9 cellular contexts compared by ENCODE assay signal in the genomic region with DNA sequence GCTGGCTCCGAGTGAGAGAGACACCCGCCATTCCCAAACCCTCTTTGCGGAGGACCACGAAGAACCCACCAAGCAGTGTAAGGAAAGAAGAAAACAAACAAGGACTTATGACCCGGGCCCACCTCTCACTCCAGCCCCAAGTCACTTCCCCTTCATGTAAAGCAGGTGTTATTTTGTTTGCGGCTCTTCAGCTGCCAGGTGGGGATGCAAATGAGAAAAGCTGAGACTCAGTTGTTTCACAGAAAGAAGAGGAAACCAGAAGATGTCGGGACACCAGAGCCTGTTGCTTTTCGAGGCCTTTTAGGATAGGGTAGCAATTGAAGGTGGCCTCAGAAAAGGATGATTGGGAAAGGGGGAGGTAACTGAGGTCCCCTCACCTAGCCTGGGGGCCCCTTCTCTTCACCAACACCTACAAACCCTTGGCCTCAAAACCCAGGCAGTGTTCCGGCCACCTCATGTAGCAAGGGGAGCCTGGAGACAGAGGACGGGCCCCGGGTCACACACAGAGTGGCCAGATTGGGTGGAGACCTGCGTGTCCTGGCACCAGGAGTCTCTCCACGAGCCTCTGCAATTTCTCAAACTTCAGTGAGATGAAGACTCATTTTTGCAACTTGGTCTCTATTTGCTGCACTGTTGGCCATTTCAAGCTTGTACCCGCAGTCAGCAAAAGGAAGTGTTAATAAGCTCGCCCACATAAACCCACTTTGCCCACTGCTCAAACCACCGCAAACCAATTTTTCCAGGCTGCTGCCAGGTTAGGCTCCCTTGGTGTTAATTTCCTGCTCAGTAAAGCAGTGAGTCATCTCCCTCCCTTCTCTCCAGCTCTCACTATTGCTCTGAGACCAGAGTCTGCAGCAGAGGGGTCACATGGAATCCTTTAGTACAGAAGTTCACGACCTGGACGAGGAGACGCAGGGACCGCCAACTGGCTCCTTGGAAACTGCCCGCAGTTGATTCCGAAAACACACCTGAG. TPM values are rescaled to one million over a fixed set of nuclear protein-coding genes. Genes with fewer than 3 reads are reported as not detected.
DNase-seq lines count a peak whose midpoint lies in the region; ATAC-seq and TF ChIP-seq lines count a peak whose summit lies in the region.
"Had no signal": no experiment of that assay in that cellular context is flagged by ENCODE, and none has a peak within 500 bp of the region (broad histone marks: within the 10 kb centered on the region; RNA-seq: fewer than 3 reads in every experiment).

No MANE protein-coding gene starts in this region.

- peaks cover 0 to 21% (median 13%) of the 10 kb centered on the region in 11 experiments; a peak in 10 of 22 replicates for H3K27me3 ChIP-seq in BLaER1 treated with 17β-estradiol and CSF1 and Interleukin-3, amounts not matched to agents 10 nM and 100 nM
- H3K27me3 ChIP-seq in adrenal gland (no peaks in the 10 kb centered on the region), left ventricle myocardium inferior (ENCODE audit: low read depth) (peaks cover 61% of the 10 kb centered on the region)

- intact Hi-C loops in adrenal gland (cut with DNase I) (loop anchor here (2.0 to 5.0 kb wide), 2 partner anchors 89 to 215 kb away; no protein-coding TSS in a partner anchor), left ventricle myocardium inferior (cut with micrococcal nuclease) (loop anchor here (5.0 kb wide), 1 partner anchor 90 kb away; no protein-coding TSS in a partner anchor)

- TF ChIP-seq CTCF in adrenal gland (IDR thresholded peaks at IDR 0.05) (no peak), foreskin fibroblast (IDR thresholded peaks at IDR 0.05; ENCODE audit: low read depth, low read length) (no peak), left ventricle myocardium inferior (IDR thresholded peaks at IDR 0.05; ENCODE audit: borderline replicate concordance) (no peak)

- ATAC-seq in GM19025 (IDR thresholded peaks at IDR 0.05; ENCODE audit: low read depth, unreplicated experiment) = peak; percentile 54
- ATAC-seq in HG02970 (IDR thresholded peaks at IDR 0.05; ENCODE audit: low FRiP score, unreplicated experiment) = peak; percentile 43

- no peak for TF ChIP-seq POLR2A in adrenal gland (IDR thresholded peaks at IDR 0.05)

- WGBS in adrenal gland, 4 donors = 54 to 65% (median 58%) methylated on average over 21 to 22 of the region's 22 CpGs

- H4K20me1 ChIP-seq in BLaER1 treated with 17β-estradiol and CSF1 and Interleukin-3, amounts not matched to agents 10 nM and 100 nM = peaks cover 0 to 13% (median 0%) of the 10 kb centered on the region in 11 experiments; a peak in 2 of 22 replicates

- H3K4me1 ChIP-seq in BLaER1 treated with 17β-estradiol and CSF1 and Interleukin-3, amounts not matched to agents 10 nM and 100 nM = peaks cover 9 to 28% (median 13%) of the 10 kb centered on the region in 10 experiments; a peak in 14 of 20 replicates
- H3K4me1 ChIP-seq in adrenal gland (replicated peaks in 1 of 2) (peaks cover 12 to 16% of the 10 kb centered on the region in 2 donors), left ventricle myocardium inferior (peaks cover 20% of the 10 kb centered on the region)

- H3K4me2 ChIP-seq in BLaER1 treated with 17β-estradiol and CSF1 and Interleukin-3, amounts not matched to agents 10 nM and 100 nM = peak overlapping the region in 9 of 11 experiments; percentile 6 to 52 (median 29); a peak in 13 of 22 replicates

- no peak overlapping the region for H3K27ac ChIP-seq in BLaER1 treated with 17β-estradiol and CSF1 and Interleukin-3, amounts not matched to agents 10 nM and 100 nM
- H3K27ac ChIP-seq in adrenal gland (no peak overlapping the region), left ventricle myocardium inferior (replicated peaks) (no peak overlapping the region)
- H3K27ac ChIP-seq: SK-N-MC had no signal

- H3K9me3 ChIP-seq in BLaER1 treated with 17β-estradiol and CSF1 and Interleukin-3, amounts not matched to agents 10 nM and 100 nM (replicated peaks in 1 of 11) = peaks cover 17 to 22% (median 21%) of the 10 kb centered on the region in 11 experiments
- H3K9me3 ChIP-seq in adrenal gland (replicated peaks in 1 of 3) (no peaks in the 10 kb centered on the region), left ventricle myocardium inferior (replicated peaks) (peaks cover 14% of the 10 kb centered on the region)

- no peaks in the 10 kb centered on the region for H3K36me3 ChIP-seq in BLaER1 treated with 17β-estradiol and CSF1 and Interleukin-3, amounts not matched to agents 10 nM and 100 nM
- H3K36me3 ChIP-seq in adrenal gland (replicated peaks in 1 of 2) (no peaks in the 10 kb centered on the region), left ventricle myocardium inferior (no peaks in the 10 kb centered on the region)

- no peak overlapping the region for H3K4me3 ChIP-seq in BLaER1 treated with 17β-estradiol and CSF1 and Interleukin-3, amounts not matched to agents 10 nM and 100 nM
- no peak overlapping the region for H3K4me3 ChIP-seq in adrenal gland
- H3K4me3 ChIP-seq in foreskin fibroblast (ENCODE audit: low read depth in 1 of 2, low read length in 2 of 2) = no peak overlapping the region
- H3K4me3 ChIP-seq in left ventricle myocardium inferior = no peak overlapping the region
- H3K4me3 ChIP-seq: SK-N-MC had no signal

- DNase-seq in astrocyte of the hippocampus (ENCODE audit: low read depth, low spot score) (peak; percentile 72), adrenal gland (no peak), foreskin fibroblast (no peak), iPS-NIHi11 (ENCODE audit: low spot score) (no peak), left ventricle myocardium inferior (no peak)

- no peak overlapping the region for H3K9ac ChIP-seq in BLaER1 treated with 17β-estradiol and CSF1 and Interleukin-3, amounts not matched to agents 10 nM and 100 nM

RNA-seq across cellular contexts. Expression of gene AOC1, which starts 45.5 kb away (rescaled TPM):
- under 1 TPM in 2 of 8 donors, not detected in 6; 0.15 to 0.29 TPM for total RNA-seq in adrenal gland
- polyA plus RNA-seq in adrenal gland = under 1 TPM in 2 of 3 donors, not detected in 1; 0.10 to 0.32 TPM
- total RNA-seq in left ventricle myocardium inferior = 0.36 TPM
